ENCODE assay signal across 36 cellular contexts in the genomic region with DNA sequence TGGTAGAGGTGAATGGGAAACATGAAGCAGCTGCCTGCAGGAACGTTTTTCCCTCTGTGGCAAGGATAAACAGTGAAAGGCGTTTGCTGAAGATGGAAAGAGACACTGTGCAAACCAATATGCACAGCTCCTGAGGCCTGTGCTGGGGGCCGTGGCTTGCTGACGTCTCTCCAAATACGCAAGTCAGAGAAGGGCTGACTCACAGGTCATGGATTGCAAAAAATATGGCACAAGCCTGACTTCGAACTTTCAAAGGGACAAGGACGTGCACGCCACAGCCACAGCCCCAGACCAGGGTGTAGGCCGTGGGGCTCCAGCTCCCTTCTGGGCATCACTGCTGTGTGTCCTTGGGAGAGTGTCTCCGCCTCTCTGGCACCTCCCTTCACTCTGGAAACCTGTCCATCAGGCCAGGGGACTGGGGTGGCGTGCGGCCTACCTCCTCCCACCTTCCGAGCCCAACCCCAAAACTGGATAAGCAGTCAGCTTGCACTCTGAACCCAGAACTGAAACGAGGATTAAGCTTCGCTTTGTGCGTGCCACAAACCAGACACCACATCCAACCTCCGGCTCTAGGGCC. TPM values are rescaled to one million over a fixed set of nuclear protein-coding genes. Genes with fewer than 3 reads are reported as not detected.
"Had no signal": no experiment of that assay in that cellular context is flagged by ENCODE, and none has a peak within 500 bp of the region (broad histone marks: within the 10 kb centered on the region; RNA-seq: fewer than 3 reads in every experiment).

No MANE protein-coding gene starts in this region.

- ATAC-seq: activated CD8-positive, alpha-beta T cell treated with anti-CD3 and anti-CD28 coated beads for 36 hours; activated T-cell treated with anti-CD3 and anti-CD28 coated beads, Interleukin-2, amount 50 U/mL, for 4 hours; activated T-helper 17 cell treated with anti-CD3 and anti-CD28 coated beads, Interleukin-2, amount 50 U/mL, for 72 hours; effector memory CD8-positive, alpha-beta T cell; heart right ventricle; left lung; lower lobe of right lung; mucosa of descending colon; stimulated activated memory B cell treated with anti-CD40 and anti-IgM and Interleukin-4, amounts not matched to agents 10 μg/mL and 1 μg/mL and 100 μg/mL, for 72 hours; T-helper 17 cell; WTC11 had no signal

- H3K4me3 ChIP-seq: coronary artery, heart right ventricle, left lung, lower lobe of right lung, mucosa of descending colon, sigmoid colon, stomach, transverse colon had no signal

- H3K27ac ChIP-seq: brain microvascular endothelial cell, coronary artery, heart right ventricle, left lung, lower lobe of right lung, neutrophil, sigmoid colon, stomach, transverse colon had no signal

- H3K4me3 Mint-ChIP-seq: activated CD4-positive, alpha-beta T cell treated with anti-CD3 and anti-CD28 coated beads, Interleukin-2, amount 10 ng/mL, durations not matched to agents 7 days and 5 days; activated CD8-positive, alpha-beta T cell treated with anti-CD3 and anti-CD28 coated beads for 36 hours; activated T-cell treated with anti-CD3 and anti-CD28 coated beads, Interleukin-2, amount 50 U/mL, for 4 hours; activated T-helper 17 cell treated with anti-CD3 and anti-CD28 coated beads, Interleukin-2, amount 50 U/mL, for 72 hours; effector memory CD8-positive, alpha-beta T cell; nephron; stimulated activated memory B cell treated with anti-CD40 and anti-IgM and Interleukin-4, amounts not matched to agents 10 μg/mL and 1 μg/mL and 100 μg/mL, for 72 hours; T-helper 17 cell; WTC11 had no signal

- H3K4me1 Mint-ChIP-seq: activated CD4-positive, alpha-beta T cell treated with anti-CD3 and anti-CD28 coated beads, Interleukin-2, amount 10 ng/mL, durations not matched to agents 7 days and 5 days; activated T-helper 17 cell treated with anti-CD3 and anti-CD28 coated beads, Interleukin-2, amount 50 U/mL, for 72 hours; stimulated activated memory B cell treated with anti-CD40 and anti-IgM and Interleukin-4, amounts not matched to agents 10 μg/mL and 1 μg/mL and 100 μg/mL, for 72 hours; T-helper 17 cell had no signal

- H3K27ac Mint-ChIP-seq: activated CD4-positive, alpha-beta T cell treated with anti-CD3 and anti-CD28 coated beads, Interleukin-2, amount 10 ng/mL, durations not matched to agents 7 days and 5 days; activated CD8-positive, alpha-beta T cell treated with anti-CD3 and anti-CD28 coated beads for 36 hours; activated T-helper 17 cell treated with anti-CD3 and anti-CD28 coated beads, Interleukin-2, amount 50 U/mL, for 72 hours; effector memory CD8-positive, alpha-beta T cell; progenitor cell of endocrine pancreas; stimulated activated memory B cell treated with anti-CD40 and anti-IgM and Interleukin-4, amounts not matched to agents 10 μg/mL and 1 μg/mL and 100 μg/mL, for 72 hours; T-helper 17 cell; WTC11 had no signal

- H3K4me1 ChIP-seq: heart right ventricle, left lung, lower lobe of right lung, sigmoid colon, stomach, transverse colon had no signal

- H3K9me3 ChIP-seq: heart right ventricle, left lung, lower lobe of right lung, mucosa of descending colon, neutrophil, sigmoid colon, stomach, transverse colon had no signal

- H3K9me3 Mint-ChIP-seq: activated CD8-positive, alpha-beta T cell treated with anti-CD3 and anti-CD28 coated beads for 36 hours; activated T-cell treated with anti-CD3 and anti-CD28 coated beads, Interleukin-2, amount 50 U/mL, for 4 hours; nephron had no signal

- H3K27me3 Mint-ChIP-seq: activated CD4-positive, alpha-beta T cell treated with anti-CD3 and anti-CD28 coated beads, Interleukin-2, amount 10 ng/mL, durations not matched to agents 7 days and 5 days; activated T-helper 17 cell treated with anti-CD3 and anti-CD28 coated beads, Interleukin-2, amount 50 U/mL, for 72 hours; stimulated activated memory B cell treated with anti-CD40 and anti-IgM and Interleukin-4, amounts not matched to agents 10 μg/mL and 1 μg/mL and 100 μg/mL, for 72 hours had no signal

- DNase-seq: activated CD4-positive, alpha-beta T cell treated with anti-CD3 and anti-CD28 coated beads for 1 hour; activated CD4-positive, alpha-beta T cell treated with anti-CD3 and anti-CD28 coated beads, Interleukin-2, amount 10 ng/mL, durations not matched to agents 7 days and 5 days; activated CD8-positive, alpha-beta T cell treated with anti-CD3 and anti-CD28 coated beads for 36 hours; activated gamma-delta T cell treated with Interleukin-2 at 50 U/mL for 16 hours; activated naive CD4-positive, alpha-beta T cell treated with anti-CD3 and anti-CD28 coated beads, Interleukin-2, amount 50 U/mL, for 16 hours; activated T-cell treated with anti-CD3 and anti-CD28 coated beads, Interleukin-2, amount 50 U/mL, for 4 hours; amniotic stem cell; brain microvascular endothelial cell; effector memory CD8-positive, alpha-beta T cell; erythroblast; foreskin melanocyte; heart right ventricle; left lung; lower lobe of right lung; mucosa of descending colon; sigmoid colon; small intestine; stimulated activated CD4-positive, alpha-beta T cell treated with anti-CD3 and anti-CD28 coated beads, Interleukin-1b, Interleukin-23, amount 100 ng/mL, for 48 hours; stimulated activated CD4-positive, alpha-beta T cell treated with anti-CD3 and anti-CD28 coated beads, Interleukin-4, amount 100 ng/mL, for 4 hours; stimulated activated CD8-positive, alpha-beta memory T cell treated with anti-CD3 and anti-CD28 coated beads, Interleukin-4, amount 100 ng/mL, for 48 hours; stomach; SW 1271; T-helper 17 cell; T1000; transverse colon had no signal

- H3K36me3 ChIP-seq: brain microvascular endothelial cell, heart right ventricle, left lung, lower lobe of right lung, neutrophil, sigmoid colon, stomach, transverse colon had no signal

- H3K27me3 ChIP-seq: brain microvascular endothelial cell, transverse colon had no signal

- H3K36me3 Mint-ChIP-seq: stimulated activated memory B cell treated with anti-CD40 and anti-IgM and Interleukin-4, amounts not matched to agents 10 μg/mL and 1 μg/mL and 100 μg/mL, for 72 hours had no signal

RNA-seq across cellular contexts. Expression of gene FZD10, which starts 22.2 kb away (rescaled TPM):
- total RNA-seq: activated CD4-positive, alpha-beta T cell treated with anti-CD3 and anti-CD28 coated beads, Interleukin-2, amount 10 ng/mL, durations not matched to agents 7 days and 5 days; activated CD8-positive, alpha-beta T cell treated with anti-CD3 and anti-CD28 coated beads for 36 hours; activated T-cell treated with anti-CD3 and anti-CD28 coated beads, Interleukin-2, amount 50 U/mL, for 4 hours; activated T-helper 17 cell treated with anti-CD3 and anti-CD28 coated beads, Interleukin-2, amount 50 U/mL, for 72 hours; astrocyte; cardiac septum; glomerular endothelial cell; osteocyte; T-helper 17 cell had no signal
